In genomic region chr15:98734472-98735284, GRCh38 we compare ENCODE assay signal across 11 cellular contexts.
DNase-seq lines count a peak whose midpoint lies in the region; ATAC-seq, FAIRE-seq and TF ChIP-seq lines count a peak whose summit lies in the region.
"Had no signal": no experiment of that assay in that cellular context is flagged by ENCODE, and none has a peak within 500 bp of the region (broad histone marks: within the 10 kb centered on the region; RNA-seq: fewer than 3 reads in every experiment).

No MANE protein-coding gene starts in this region.

- H3K27ac ChIP-seq in heart right ventricle (peak overlapping the region in 7 of 10 donors; percentile 4 to 77 (median 58)), kidney (ENCODE audit: low read depth in 2 of 2, low read length in 2 of 2) (peak overlapping the region; percentile 86 to 89), neuronal stem cell (replicated peaks; ENCODE audit: low read length) (no peak overlapping the region)

- H3K27me3 ChIP-seq in heart right ventricle, result no peaks in the 10 kb centered on the region
- H3K27me3 ChIP-seq in neuronal stem cell (ENCODE audit: control insufficient read depth in 3 of 3, insufficient read depth in 3 of 3, low read depth in 1 of 3, low read length in 3 of 3), result no peaks in the 10 kb centered on the region

- no peak overlapping the region for H2BK15ac ChIP-seq in neuronal stem cell (ENCODE audit: low read length)

- H3K9me3 ChIP-seq in heart right ventricle (no peaks in the 10 kb centered on the region), kidney (ENCODE audit: control insufficient read depth in 1 of 2, low read length in 2 of 2) (no peaks in the 10 kb centered on the region), neuronal stem cell (replicated peaks in 1 of 2; ENCODE audit: control insufficient read depth in 2 of 2, insufficient read depth in 1 of 2, low read depth in 1 of 2, low read length in 2 of 2) (peaks cover 0 to 12% of the 10 kb centered on the region in 2 donors)

- H4K91ac ChIP-seq in neuronal stem cell (ENCODE audit: low read depth, low read length, poor library complexity), result no peak overlapping the region

- H3K79me1 ChIP-seq in neuronal stem cell (ENCODE audit: low read depth, low read length), result peaks cover 2% of the 10 kb centered on the region

- TF ChIP-seq CTCF in heart right ventricle (IDR thresholded peaks at IDR 0.05) (no peak), WI38 (IDR thresholded peaks at IDR 0.05; ENCODE audit: low read depth, low read length) (no peak), kidney (IDR thresholded peaks at IDR 0.05; ENCODE audit: borderline replicate concordance, extremely low read depth, insufficient read depth) (no peak)

- H3K4me3 ChIP-seq in heart right ventricle, result no peak overlapping the region
- H3K4me3 ChIP-seq in WI38 (ENCODE audit: low read depth, low read length), result peak overlapping the region; percentile 34
- peak overlapping the region; percentile 15 to 41 for H3K4me3 ChIP-seq in kidney (ENCODE audit: low read length in 2 of 2)
- H3K4me3 ChIP-seq in neuronal stem cell (ENCODE audit: low read length in 2 of 2), result no peak overlapping the region
- H3K4me3 ChIP-seq: K562, lung had no signal

- no peak overlapping the region for H2BK12ac ChIP-seq in neuronal stem cell (ENCODE audit: low read length)

- peaks cover 5 to 83% (median 63%) of the 10 kb centered on the region in 9 donors for H3K4me1 ChIP-seq in heart right ventricle
- peaks cover 59 to 84% of the 10 kb centered on the region in 2 donors for H3K4me1 ChIP-seq in kidney (ENCODE audit: control insufficient read depth in 1 of 2, insufficient read depth in 1 of 2, low read depth in 1 of 2, low read length in 2 of 2)
- H3K4me1 ChIP-seq in neuronal stem cell (ENCODE audit: control insufficient read depth in 2 of 2, insufficient read depth in 1 of 2, low read depth in 1 of 2, low read length in 2 of 2), result peaks cover 16 to 21% of the 10 kb centered on the region in 2 donors

- H2BK5ac ChIP-seq in neuronal stem cell (ENCODE audit: low read length), result no peak overlapping the region

- no peak overlapping the region for H3K18ac ChIP-seq in neuronal stem cell (ENCODE audit: low read length)

- H2AK5ac ChIP-seq in neuronal stem cell (ENCODE audit: low read depth, low read length), result no peak overlapping the region

- intact Hi-C loops in heart right ventricle (cut with DNase I) (no loop called here), cardiac septum (cut with DNase I) (no loop called here), kidney (cut with DNase I) (no loop called here)

- DNase-seq in heart right ventricle (no peak), cardiac septum (ENCODE audit: low spot score) (no peak), kidney (no peak), NCI-H1436 treated with DMSO at 0.1 percent for 48 hours (lab: John Stamatoyannopoulos, UW) (no peak), NCI-H2196 treated with DMSO at 0.1 percent for 48 hours (lab: John Stamatoyannopoulos, UW; ENCODE audit: unreplicated experiment) (no peak), neuronal stem cell (ENCODE audit: low spot score) (no peak)
- DNase-seq in activated CD4-positive, CD25-positive, alpha-beta regulatory T cell treated with anti-CD3 and anti-CD28 coated beads, Interleukin-2, amount 50 U/mL, for 72 hours, result no peak

- no peak overlapping the region for H2AFZ ChIP-seq in neuronal stem cell (ENCODE audit: low read length)

- peak in 1 of 8 donors; percentile 34 for ATAC-seq in heart right ventricle
- ATAC-seq: K562 had no signal

- 79 to 80% methylated on average over 10 of the region's 10 CpGs for WGBS in heart right ventricle, 2 donors
- no CpG with 5 or more reads among the region's 10 CpGs for WGBS in neuronal stem cell (ENCODE audit: extremely low coverage in 2 of 2, insufficient read length in 2 of 2, insufficient replicate concordance in 1 of 2), 2 donors

- peak; percentile 77 for FAIRE-seq in kidney (lab: Jason Lieb, UNC)
- FAIRE-seq: GM18507, K562 had no signal

- H3K9ac ChIP-seq in kidney (ENCODE audit: low read length in 2 of 2), result peak overlapping the region in 1 of 2 donors; percentile 15
- H3K9ac ChIP-seq in neuronal stem cell (ENCODE audit: low read depth, low read length, poor library complexity), result no peak overlapping the region

- no peak overlapping the region for H3K14ac ChIP-seq in neuronal stem cell (ENCODE audit: low read length)

- H3K23ac ChIP-seq in neuronal stem cell (ENCODE audit: low read depth, low read length, poor library complexity), result no peak overlapping the region

- H3K4me2 ChIP-seq in neuronal stem cell (ENCODE audit: insufficient read depth, low read length, poor library complexity, severe bottlenecking), result no peak overlapping the region

- no peak overlapping the region for H4K8ac ChIP-seq in neuronal stem cell (ENCODE audit: low read depth, low read length)

- H3K4ac ChIP-seq in neuronal stem cell (ENCODE audit: low read length), result no peak overlapping the region

- H2BK120ac ChIP-seq in neuronal stem cell (ENCODE audit: low read depth, low read length), result no peak overlapping the region

- H3K36me3 ChIP-seq in heart right ventricle (no peaks in the 10 kb centered on the region), kidney (ENCODE audit: control insufficient read depth in 1 of 2, insufficient read depth in 2 of 2, low read length in 2 of 2) (no peaks in the 10 kb centered on the region), neuronal stem cell (replicated peaks in 1 of 2; ENCODE audit: control insufficient read depth in 2 of 2, insufficient read depth in 2 of 2, low read length in 2 of 2) (no peaks in the 10 kb centered on the region)

Comparison
In these comparisons a context has a peak if more than half of its experiments do, and no peak if none do; other contexts are left out.
1. H3K4me3 ChIP-seq: peak in WI38 (single experiment) and kidney (2 of 2); none in heart right ventricle (0 of 10) and neuronal stem cell (0 of 2).